Comparison of ENCODE assay signal across 13 cellular contexts in genomic region chr17:7318121-7318860, GRCh38. TPM values are rescaled to one million over a fixed set of nuclear protein-coding genes. Genes with fewer than 3 reads are reported as not detected.
"Had no signal": no experiment of that assay in that cellular context is flagged by ENCODE, and none has a peak within 500 bp of the region (broad histone marks: within the 10 kb centered on the region; RNA-seq: fewer than 3 reads in every experiment).

No MANE protein-coding gene starts in this region.

- H3K27ac ChIP-seq: esophagus muscularis mucosa had no signal

- H3K4me3 Mint-ChIP-seq: activated naive CD8-positive, alpha-beta T cell treated with anti-CD3 and anti-CD28 coated beads for 36 hours; stimulated activated naive CD8-positive, alpha-beta T cell treated with anti-CD3 and anti-CD28 coated beads, Interleukin-15, Interleukin-2, amounts not matched to agents 100 ng/mL and 50 ng/mL, for 24 hours had no signal

- H3K27ac Mint-ChIP-seq: activated CD4-positive, alpha-beta memory T cell treated with anti-CD3 and anti-CD28 coated beads, Interleukin-2, amount 10 ng/mL, durations not matched to agents 7 days and 5 days; activated T-helper 2 cell treated with anti-CD3 and anti-CD28 coated beads, Interferon-gamma antibody, Interleukin-2, Interleukin-4, amounts not matched to agents 10 μg/mL and 5 μg/mL and 100 μg/mL, durations not matched to agents 14 hours and 24 hours and 36 hours; stimulated activated naive CD8-positive, alpha-beta T cell treated with anti-CD3 and anti-CD28 coated beads, Interleukin-15, Interleukin-2, amounts not matched to agents 100 ng/mL and 50 ng/mL, for 24 hours had no signal

- ATAC-seq: left cardiac atrium, sciatic nerve had no signal

- H3K9me3 Mint-ChIP-seq: activated CD4-positive, alpha-beta memory T cell treated with anti-CD3 and anti-CD28 coated beads, Interleukin-2, amount 10 ng/mL, durations not matched to agents 7 days and 5 days; activated naive CD8-positive, alpha-beta T cell treated with anti-CD3 and anti-CD28 coated beads for 36 hours; activated T-helper 2 cell treated with anti-CD3 and anti-CD28 coated beads, Interferon-gamma antibody, Interleukin-2, Interleukin-4, amounts not matched to agents 10 μg/mL and 5 μg/mL and 100 μg/mL, durations not matched to agents 14 hours and 24 hours and 36 hours; naive B cell; stimulated activated naive CD8-positive, alpha-beta T cell treated with anti-CD3 and anti-CD28 coated beads, Interleukin-15, Interleukin-2, amounts not matched to agents 100 ng/mL and 50 ng/mL, for 24 hours had no signal

- H3K4me3 ChIP-seq: esophagus muscularis mucosa, lung had no signal

- H3K9me3 ChIP-seq: esophagus muscularis mucosa had no signal

- H3K27me3 ChIP-seq: esophagus muscularis mucosa had no signal

- H3K27me3 Mint-ChIP-seq: activated CD4-positive, alpha-beta memory T cell treated with anti-CD3 and anti-CD28 coated beads, Interleukin-2, amount 10 ng/mL, durations not matched to agents 7 days and 5 days; activated naive CD8-positive, alpha-beta T cell treated with anti-CD3 and anti-CD28 coated beads for 36 hours; naive B cell; stimulated activated naive CD8-positive, alpha-beta T cell treated with anti-CD3 and anti-CD28 coated beads, Interleukin-15, Interleukin-2, amounts not matched to agents 100 ng/mL and 50 ng/mL, for 24 hours had no signal

- DNase-seq: activated CD4-positive, alpha-beta memory T cell treated with anti-CD3 and anti-CD28 coated beads, Interleukin-2, amount 10 ng/mL, durations not matched to agents 7 days and 5 days; activated CD4-positive, alpha-beta T cell treated with anti-CD3 and anti-CD28 coated beads for 1 hour; activated naive CD8-positive, alpha-beta T cell treated with anti-CD3 and anti-CD28 coated beads for 36 hours; anterior cingulate cortex; left cardiac atrium; naive B cell; stimulated activated CD4-positive, alpha-beta T cell treated with anti-CD3 and anti-CD28 coated beads, Interleukin-2, amount 100 ng/mL, for 48 hours had no signal

RNA-seq across cellular contexts. Expression of gene YBX2, which starts 23.9 kb away (rescaled TPM):
- total RNA-seq: fibroblast of villous mesenchyme had no signal
